1 cellular context compared by ENCODE assay signal in the genomic region with DNA sequence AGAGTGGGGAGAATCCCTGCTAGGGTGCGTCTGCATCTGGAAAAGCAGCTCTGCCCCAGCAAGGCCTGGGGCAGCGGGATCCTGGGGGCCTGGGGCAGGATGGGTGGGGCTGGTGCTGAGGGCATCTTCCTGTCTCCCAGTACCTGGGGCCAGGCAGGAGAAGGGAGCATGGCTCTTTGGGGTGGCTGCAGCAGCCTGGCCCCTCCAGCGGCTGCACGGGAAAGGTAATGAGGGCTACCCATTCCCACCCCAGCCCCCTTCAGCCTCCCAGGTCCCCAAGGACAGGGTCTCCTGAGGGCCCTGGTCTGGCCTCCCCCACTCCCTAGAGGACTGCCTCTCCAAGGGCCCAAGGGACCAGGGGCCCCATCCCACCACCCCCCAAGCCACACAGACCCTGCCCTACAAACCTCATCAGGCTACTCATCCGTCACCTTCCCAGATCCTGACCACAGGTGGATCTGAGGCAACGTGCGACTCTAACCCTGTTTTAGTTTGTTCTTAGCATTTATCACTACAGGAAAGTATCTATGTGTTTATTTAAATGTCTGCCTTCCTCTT.
TF ChIP-seq lines count a peak whose summit lies in the region.

No MANE protein-coding gene starts in this region.

TF ChIP-seq in GM23338, 12 proteins besides CTCF, POLR2A, EP300 and RAD21:
- TF ChIP-seq NANOG (IDR thresholded peaks at IDR 0.05; ENCODE audit: borderline replicate concordance): no peak
- TF ChIP-seq, protein P1, sequence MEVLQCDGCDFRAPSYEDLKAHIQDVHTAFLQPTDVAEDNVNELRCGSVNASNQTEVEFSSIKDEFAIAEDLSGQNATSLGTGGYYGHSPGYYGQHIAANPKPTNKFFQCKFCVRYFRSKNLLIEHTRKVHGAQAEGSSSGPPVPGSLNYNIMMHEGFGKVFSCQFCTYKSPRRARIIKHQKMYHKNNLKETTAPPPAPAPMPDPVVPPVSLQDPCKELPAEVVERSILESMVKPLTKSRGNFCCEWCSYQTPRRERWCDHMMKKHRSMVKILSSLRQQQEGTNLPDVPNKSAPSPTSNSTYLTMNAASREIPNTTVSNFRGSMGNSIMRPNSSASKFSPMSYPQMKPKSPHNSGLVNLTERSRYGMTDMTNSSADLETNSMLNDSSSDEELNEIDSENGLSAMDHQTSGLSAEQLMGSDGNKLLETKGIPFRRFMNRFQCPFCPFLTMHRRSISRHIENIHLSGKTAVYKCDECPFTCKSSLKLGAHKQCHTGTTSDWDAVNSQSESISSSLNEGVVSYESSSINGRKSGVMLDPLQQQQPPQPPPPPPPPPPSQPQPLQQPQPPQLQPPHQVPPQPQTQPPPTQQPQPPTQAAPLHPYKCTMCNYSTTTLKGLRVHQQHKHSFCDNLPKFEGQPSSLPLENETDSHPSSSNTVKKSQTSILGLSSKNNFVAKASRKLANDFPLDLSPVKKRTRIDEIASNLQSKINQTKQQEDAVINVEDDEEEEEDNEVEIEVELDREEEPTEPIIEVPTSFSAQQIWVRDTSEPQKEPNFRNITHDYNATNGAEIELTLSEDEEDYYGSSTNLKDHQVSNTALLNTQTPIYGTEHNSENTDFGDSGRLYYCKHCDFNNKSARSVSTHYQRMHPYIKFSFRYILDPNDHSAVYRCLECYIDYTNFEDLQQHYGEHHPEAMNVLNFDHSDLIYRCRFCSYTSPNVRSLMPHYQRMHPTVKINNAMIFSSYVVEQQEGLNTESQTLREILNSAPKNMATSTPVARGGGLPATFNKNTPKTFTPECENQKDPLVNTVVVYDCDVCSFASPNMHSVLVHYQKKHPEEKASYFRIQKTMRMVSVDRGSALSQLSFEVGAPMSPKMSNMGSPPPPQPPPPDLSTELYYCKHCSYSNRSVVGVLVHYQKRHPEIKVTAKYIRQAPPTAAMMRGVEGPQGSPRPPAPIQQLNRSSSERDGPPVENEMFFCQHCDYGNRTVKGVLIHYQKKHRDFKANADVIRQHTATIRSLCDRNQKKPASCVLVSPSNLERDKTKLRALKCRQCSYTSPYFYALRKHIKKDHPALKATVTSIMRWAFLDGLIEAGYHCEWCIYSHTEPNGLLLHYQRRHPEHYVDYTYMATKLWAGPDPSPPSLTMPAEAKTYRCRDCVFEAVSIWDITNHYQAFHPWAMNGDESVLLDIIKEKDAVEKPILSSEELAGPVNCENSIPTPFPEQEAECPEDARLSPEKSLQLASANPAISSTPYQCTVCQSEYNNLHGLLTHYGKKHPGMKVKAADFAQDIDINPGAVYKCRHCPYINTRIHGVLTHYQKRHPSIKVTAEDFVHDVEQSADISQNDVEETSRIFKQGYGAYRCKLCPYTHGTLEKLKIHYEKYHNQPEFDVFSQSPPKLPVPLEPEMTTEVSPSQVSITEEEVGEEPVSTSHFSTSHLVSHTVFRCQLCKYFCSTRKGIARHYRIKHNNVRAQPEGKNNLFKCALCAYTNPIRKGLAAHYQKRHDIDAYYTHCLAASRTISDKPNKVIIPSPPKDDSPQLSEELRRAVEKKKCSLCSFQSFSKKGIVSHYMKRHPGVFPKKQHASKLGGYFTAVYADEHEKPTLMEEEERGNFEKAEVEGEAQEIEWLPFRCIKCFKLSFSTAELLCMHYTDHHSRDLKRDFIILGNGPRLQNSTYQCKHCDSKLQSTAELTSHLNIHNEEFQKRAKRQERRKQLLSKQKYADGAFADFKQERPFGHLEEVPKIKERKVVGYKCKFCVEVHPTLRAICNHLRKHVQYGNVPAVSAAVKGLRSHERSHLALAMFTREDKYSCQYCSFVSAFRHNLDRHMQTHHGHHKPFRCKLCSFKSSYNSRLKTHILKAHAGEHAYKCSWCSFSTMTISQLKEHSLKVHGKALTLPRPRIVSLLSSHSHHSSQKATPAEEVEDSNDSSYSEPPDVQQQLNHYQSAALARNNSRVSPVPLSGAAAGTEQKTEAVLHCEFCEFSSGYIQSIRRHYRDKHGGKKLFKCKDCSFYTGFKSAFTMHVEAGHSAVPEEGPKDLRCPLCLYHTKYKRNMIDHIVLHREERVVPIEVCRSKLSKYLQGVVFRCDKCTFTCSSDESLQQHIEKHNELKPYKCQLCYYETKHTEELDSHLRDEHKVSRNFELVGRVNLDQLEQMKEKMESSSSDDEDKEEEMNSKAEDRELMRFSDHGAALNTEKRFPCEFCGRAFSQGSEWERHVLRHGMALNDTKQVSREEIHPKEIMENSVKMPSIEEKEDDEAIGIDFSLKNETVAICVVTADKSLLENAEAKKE (CRISPR knock-in tag; IDR thresholded peaks at IDR 0.05): no peak
- TF ChIP-seq, protein P2, sequence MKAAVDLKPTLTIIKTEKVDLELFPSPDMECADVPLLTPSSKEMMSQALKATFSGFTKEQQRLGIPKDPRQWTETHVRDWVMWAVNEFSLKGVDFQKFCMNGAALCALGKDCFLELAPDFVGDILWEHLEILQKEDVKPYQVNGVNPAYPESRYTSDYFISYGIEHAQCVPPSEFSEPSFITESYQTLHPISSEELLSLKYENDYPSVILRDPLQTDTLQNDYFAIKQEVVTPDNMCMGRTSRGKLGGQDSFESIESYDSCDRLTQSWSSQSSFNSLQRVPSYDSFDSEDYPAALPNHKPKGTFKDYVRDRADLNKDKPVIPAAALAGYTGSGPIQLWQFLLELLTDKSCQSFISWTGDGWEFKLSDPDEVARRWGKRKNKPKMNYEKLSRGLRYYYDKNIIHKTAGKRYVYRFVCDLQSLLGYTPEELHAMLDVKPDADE (IDR thresholded peaks at IDR 0.05): no peak
- TF ChIP-seq STAT1 (IDR thresholded peaks at IDR 0.05; ENCODE audit: unreplicated experiment): no peak
- TF ChIP-seq CREB1 (CRISPR knock-in tag; IDR thresholded peaks at IDR 0.05; ENCODE audit: low read depth): no peak
- TF ChIP-seq, protein P3, sequence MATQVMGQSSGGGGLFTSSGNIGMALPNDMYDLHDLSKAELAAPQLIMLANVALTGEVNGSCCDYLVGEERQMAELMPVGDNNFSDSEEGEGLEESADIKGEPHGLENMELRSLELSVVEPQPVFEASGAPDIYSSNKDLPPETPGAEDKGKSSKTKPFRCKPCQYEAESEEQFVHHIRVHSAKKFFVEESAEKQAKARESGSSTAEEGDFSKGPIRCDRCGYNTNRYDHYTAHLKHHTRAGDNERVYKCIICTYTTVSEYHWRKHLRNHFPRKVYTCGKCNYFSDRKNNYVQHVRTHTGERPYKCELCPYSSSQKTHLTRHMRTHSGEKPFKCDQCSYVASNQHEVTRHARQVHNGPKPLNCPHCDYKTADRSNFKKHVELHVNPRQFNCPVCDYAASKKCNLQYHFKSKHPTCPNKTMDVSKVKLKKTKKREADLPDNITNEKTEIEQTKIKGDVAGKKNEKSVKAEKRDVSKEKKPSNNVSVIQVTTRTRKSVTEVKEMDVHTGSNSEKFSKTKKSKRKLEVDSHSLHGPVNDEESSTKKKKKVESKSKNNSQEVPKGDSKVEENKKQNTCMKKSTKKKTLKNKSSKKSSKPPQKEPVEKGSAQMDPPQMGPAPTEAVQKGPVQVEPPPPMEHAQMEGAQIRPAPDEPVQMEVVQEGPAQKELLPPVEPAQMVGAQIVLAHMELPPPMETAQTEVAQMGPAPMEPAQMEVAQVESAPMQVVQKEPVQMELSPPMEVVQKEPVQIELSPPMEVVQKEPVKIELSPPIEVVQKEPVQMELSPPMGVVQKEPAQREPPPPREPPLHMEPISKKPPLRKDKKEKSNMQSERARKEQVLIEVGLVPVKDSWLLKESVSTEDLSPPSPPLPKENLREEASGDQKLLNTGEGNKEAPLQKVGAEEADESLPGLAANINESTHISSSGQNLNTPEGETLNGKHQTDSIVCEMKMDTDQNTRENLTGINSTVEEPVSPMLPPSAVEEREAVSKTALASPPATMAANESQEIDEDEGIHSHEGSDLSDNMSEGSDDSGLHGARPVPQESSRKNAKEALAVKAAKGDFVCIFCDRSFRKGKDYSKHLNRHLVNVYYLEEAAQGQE (IDR thresholded peaks at IDR 0.05; ENCODE audit: unreplicated experiment): no peak
- TF ChIP-seq ZNF114 (CRISPR knock-in tag; IDR thresholded peaks at IDR 0.05): no peak
- TF ChIP-seq EZH2phosphoT487 (IDR thresholded peaks at IDR 0.05; ENCODE audit: unreplicated experiment): no peak
- TF ChIP-seq ZNF331 (CRISPR knock-in tag; IDR thresholded peaks at IDR 0.05; ENCODE audit: low read depth): no peak
- no peak for TF ChIP-seq POLR2AphosphoS5 (IDR thresholded peaks at IDR 0.05; ENCODE audit: low read depth)
- TF ChIP-seq JUNB (IDR thresholded peaks at IDR 0.05; ENCODE audit: unreplicated experiment): no peak
- TF ChIP-seq EZH2 (IDR thresholded peaks at IDR 0.05; ENCODE audit: low read depth, unreplicated experiment): no peak
